In genomic region chr9:127087411-127087810, GRCh38 we compare ENCODE assay signal across 31 cellular contexts. TPM values are rescaled to one million over a fixed set of nuclear protein-coding genes. Genes with fewer than 3 reads are reported as not detected.
"Had no signal": no experiment of that assay in that cellular context is flagged by ENCODE, and none has a peak within 500 bp of the region (broad histone marks: within the 10 kb centered on the region; RNA-seq: fewer than 3 reads in every experiment).

No MANE protein-coding gene starts in this region.

- H3K4me1 Mint-ChIP-seq: activated B cell treated with CpG ODN at 0.5 μM for 24 hours had no signal

- H3K4me3 Mint-ChIP-seq: activated B cell treated with CpG ODN at 0.5 μM for 24 hours; activated CD8-positive, alpha-beta T cell treated with anti-CD3 and anti-CD28 coated beads for 36 hours; activated naive CD4-positive, alpha-beta T cell treated with anti-CD3 and anti-CD28 coated beads for 36 hours; activated naive CD4-positive, alpha-beta T cell treated with anti-CD3 and anti-CD28 coated beads, Interleukin-2, amount 50 U/mL, for 24 hours; activated naive CD8-positive, alpha-beta T cell treated with anti-CD3 and anti-CD28 coated beads for 36 hours; activated naive CD8-positive, alpha-beta T cell treated with anti-CD3 and anti-CD28 coated beads, Interleukin-2, amount 50 U/mL, for 24 hours; activated T-helper 1 cell treated with anti-CD3 and anti-CD28 coated beads, Interleukin-12 subunit alpha, Interleukin-12 subunit beta, Interleukin-2, Interleukin-4 antibody, amounts not matched to agents 30 ng/mL and 10 ng/mL and 1 ng/mL, durations not matched to agents 14 hours and 24 hours and 36 hours; endodermal cell; T-helper 17 cell; T-helper 2 cell treated with Interferon-gamma antibody and Interleukin-4, amounts not matched to agents 5 μg/mL and 100 μg/mL, for 36 hours had no signal

- H3K36me3 Mint-ChIP-seq: activated naive CD8-positive, alpha-beta T cell treated with anti-CD3 and anti-CD28 coated beads for 36 hours had no signal

- DNase-seq: activated B cell treated with CpG ODN at 0.5 μM for 24 hours; activated CD4-positive, alpha-beta T cell treated with anti-CD3 and anti-CD28 coated beads for 48 hours; activated CD4-positive, alpha-beta T cell treated with anti-CD3 and anti-CD28 coated beads, Interleukin-2, amount 50 U/mL, for 1 hour; activated CD4-positive, alpha-beta T cell treated with anti-CD3 and anti-CD28 coated beads, Interleukin-2, amount 50 U/mL, for 48 hours; activated CD8-positive, alpha-beta T cell treated with anti-CD3 and anti-CD28 coated beads for 36 hours; activated effector memory CD4-positive, alpha-beta T cell treated with anti-CD3 and anti-CD28 coated beads, Interleukin-2, amount 50 U/mL, for 16 hours; activated naive CD4-positive, alpha-beta T cell treated with anti-CD3 and anti-CD28 coated beads for 36 hours; activated naive CD8-positive, alpha-beta T cell treated with anti-CD3 and anti-CD28 coated beads for 36 hours; activated naive CD8-positive, alpha-beta T cell treated with anti-CD3 and anti-CD28 coated beads, Interleukin-2, amount 50 U/mL, for 24 hours; activated T-cell treated with anti-CD3 and anti-CD28 coated beads, Interleukin-2, amount 50 U/mL, for 1 hour; activated T-cell treated with anti-CD3 and anti-CD28 coated beads, Interleukin-2, amount 50 U/mL, for 48 hours; amygdala; aorta; body of pancreas; caudate nucleus; dorsolateral prefrontal cortex; effector memory CD4-positive, alpha-beta T cell; endodermal cell; foreskin fibroblast; T-helper 1 cell; T-helper 17 cell; T1000; WERI-Rb-1 had no signal

- H3K9me3 Mint-ChIP-seq: activated B cell treated with CpG ODN at 0.5 μM for 24 hours; activated CD8-positive, alpha-beta T cell treated with anti-CD3 and anti-CD28 coated beads for 36 hours; activated naive CD4-positive, alpha-beta T cell treated with anti-CD3 and anti-CD28 coated beads for 36 hours; activated naive CD4-positive, alpha-beta T cell treated with anti-CD3 and anti-CD28 coated beads, Interleukin-2, amount 50 U/mL, for 24 hours; activated naive CD8-positive, alpha-beta T cell treated with anti-CD3 and anti-CD28 coated beads for 36 hours; activated naive CD8-positive, alpha-beta T cell treated with anti-CD3 and anti-CD28 coated beads, Interleukin-2, amount 50 U/mL, for 24 hours; activated T-helper 1 cell treated with anti-CD3 and anti-CD28 coated beads, Interleukin-12 subunit alpha, Interleukin-12 subunit beta, Interleukin-2, Interleukin-4 antibody, amounts not matched to agents 30 ng/mL and 10 ng/mL and 1 ng/mL, durations not matched to agents 14 hours and 24 hours and 36 hours; activated T-helper 2 cell treated with anti-CD3 and anti-CD28 coated beads, Interferon-gamma antibody, Interleukin-2, Interleukin-4, amounts not matched to agents 10 μg/mL and 5 μg/mL and 100 μg/mL, durations not matched to agents 14 hours and 24 hours and 36 hours; endodermal cell; T-helper 2 cell treated with Interferon-gamma antibody and Interleukin-4, amounts not matched to agents 5 μg/mL and 100 μg/mL, for 36 hours had no signal

- H3K4me3 ChIP-seq: adrenal gland, body of pancreas, dorsolateral prefrontal cortex had no signal

- H3K27ac Mint-ChIP-seq: activated B cell treated with CpG ODN at 0.5 μM for 24 hours; activated CD8-positive, alpha-beta T cell treated with anti-CD3 and anti-CD28 coated beads for 36 hours; activated naive CD4-positive, alpha-beta T cell treated with anti-CD3 and anti-CD28 coated beads for 36 hours; activated naive CD4-positive, alpha-beta T cell treated with anti-CD3 and anti-CD28 coated beads, Interleukin-2, amount 50 U/mL, for 24 hours; activated naive CD8-positive, alpha-beta T cell treated with anti-CD3 and anti-CD28 coated beads for 36 hours; activated naive CD8-positive, alpha-beta T cell treated with anti-CD3 and anti-CD28 coated beads, Interleukin-2, amount 50 U/mL, for 24 hours; activated T-helper 1 cell treated with anti-CD3 and anti-CD28 coated beads, Interleukin-12 subunit alpha, Interleukin-12 subunit beta, Interleukin-2, Interleukin-4 antibody, amounts not matched to agents 30 ng/mL and 10 ng/mL and 1 ng/mL, durations not matched to agents 14 hours and 24 hours and 36 hours; activated T-helper 2 cell treated with anti-CD3 and anti-CD28 coated beads, Interferon-gamma antibody, Interleukin-2, Interleukin-4, amounts not matched to agents 10 μg/mL and 5 μg/mL and 100 μg/mL, durations not matched to agents 14 hours and 24 hours and 36 hours; T-helper 17 cell; T-helper 2 cell treated with Interferon-gamma antibody and Interleukin-4, amounts not matched to agents 5 μg/mL and 100 μg/mL, for 36 hours had no signal

- ATAC-seq: activated CD4-positive, CD25-positive, alpha-beta regulatory T cell treated with anti-CD3 and anti-CD28 coated beads, Interleukin-2, amount 50 U/mL, for 24 hours; activated CD8-positive, alpha-beta T cell treated with anti-CD3 and anti-CD28 coated beads for 36 hours; activated naive CD8-positive, alpha-beta T cell treated with anti-CD3 and anti-CD28 coated beads, Interleukin-2, amount 50 U/mL, for 24 hours; body of pancreas; esophagus mucosa; T-helper 17 cell had no signal

- H3K27me3 Mint-ChIP-seq: activated B cell treated with CpG ODN at 0.5 μM for 24 hours; activated naive CD4-positive, alpha-beta T cell treated with anti-CD3 and anti-CD28 coated beads, Interleukin-2, amount 50 U/mL, for 24 hours; T-helper 17 cell had no signal

- H3K27ac ChIP-seq: adrenal gland, body of pancreas, WERI-Rb-1 had no signal

RNA-seq across cellular contexts. Expression of gene ANGPTL2, which starts 35.0 kb away (rescaled TPM):
- total RNA-seq: activated B cell treated with CpG ODN at 0.5 μM for 24 hours; activated CD8-positive, alpha-beta memory T cell treated with anti-CD3 and anti-CD28 coated beads for 36 hours; activated CD8-positive, alpha-beta T cell treated with anti-CD3 and anti-CD28 coated beads for 36 hours; activated naive CD4-positive, alpha-beta T cell treated with anti-CD3 and anti-CD28 coated beads for 36 hours; activated naive CD8-positive, alpha-beta T cell treated with anti-CD3 and anti-CD28 coated beads for 36 hours; activated T-helper 1 cell treated with anti-CD3 and anti-CD28 coated beads, Interleukin-12 subunit alpha, Interleukin-12 subunit beta, Interleukin-2, Interleukin-4 antibody, amounts not matched to agents 30 ng/mL and 10 ng/mL and 1 ng/mL, durations not matched to agents 14 hours and 24 hours and 36 hours; activated T-helper 2 cell treated with anti-CD3 and anti-CD28 coated beads, Interferon-gamma antibody, Interleukin-2, Interleukin-4, amounts not matched to agents 10 μg/mL and 5 μg/mL and 100 μg/mL, durations not matched to agents 14 hours and 24 hours and 36 hours had no signal
